8 cellular contexts compared by ENCODE assay signal in genomic region chr9:36399980-36400331, GRCh38. TPM values are rescaled to one million over a fixed set of nuclear protein-coding genes. Genes with fewer than 3 reads are reported as not detected.
DNase-seq lines count a peak whose midpoint lies in the region; ATAC-seq and TF ChIP-seq lines count a peak whose summit lies in the region.

TSS of gene RNF38 (minus strand) at chr9:36400269. CDS start at chr9:36400108, 161 bp downstream.

- H3K9me3 Mint-ChIP-seq in CD4-positive, alpha-beta memory T cell, result no peaks in the 10 kb centered on the region
- H3K9me3 Mint-ChIP-seq in mesothelial cell of epicardium, result no peaks in the 10 kb centered on the region

- H3K9ac ChIP-seq in OCI-LY1 (ENCODE audit: low read length), result peak within 1 kb of the TSS; percentile 95

- intact Hi-C loops in CD4-positive, alpha-beta memory T cell (cut with micrococcal nuclease), result loop anchor here (1.0 to 10.0 kb wide), 5 partner anchors 87 to 585 kb away; partner anchors contain the start of genes CLTA, GNE, HINT2 and MELK
- intact Hi-C loops in vagina (cut with DNase I), result loop anchor here (10.0 kb wide), 1 partner anchor 85 kb away; no protein-coding TSS in a partner anchor

- H3K36me3 Mint-ChIP-seq in CD4-positive, alpha-beta memory T cell, result peaks cover 0 to 22% of the 10 kb centered on the region in 2 donors
- peaks cover 12% of the 10 kb centered on the region for H3K36me3 Mint-ChIP-seq in mesothelial cell of epicardium

- peak within 1 kb of the TSS; percentile 89 for H3K4me2 ChIP-seq in OCI-LY1 (ENCODE audit: low read length)

- H3K4me1 ChIP-seq in CD4-positive, alpha-beta memory T cell (ENCODE audit: insufficient read depth, low read length), result peaks cover 51% of the 10 kb centered on the region
- H3K4me1 ChIP-seq in OCI-LY1 (ENCODE audit: insufficient read depth, low read length, severe bottlenecking) (peaks cover 20% of the 10 kb centered on the region), vagina (peaks cover 29% of the 10 kb centered on the region)

- DNase-seq in CD4-positive, alpha-beta memory T cell, result peak in 3 of 5 donors; percentile 65 to 81 (median 74)
- DNase-seq in dermis microvascular lymphatic vessel endothelial cell (ENCODE audit: low read depth in 2 of 2), result no peak
- no peak for DNase-seq in mesothelial cell of epicardium (ENCODE audit: low spot score in 2 of 2, unreplicated experiment in 2 of 2)
- no peak for DNase-seq in vagina (ENCODE audit: extremely low spot score in 2 of 2)
- DNase-seq in SKM-1 (lab: John Stamatoyannopoulos, UW; ENCODE audit: unreplicated experiment), result no peak
- no peak for DNase-seq in GDM1 (lab: John Stamatoyannopoulos, UW)

- POLR2A ChIA-PET in CD4-positive, alpha-beta memory T cell (lab: Charles Lee; ENCODE audit: partially characterized antibody), result interaction anchor here (0.6 to 3.6 kb wide), 11 partner anchors 9 to 720 kb away, joined by 3 to 50 read pairs (median 3); partner anchors contain the start of gene ZCCHC7

- peak within 1 kb of the TSS; percentile 92 to 100 (median 98) for H3K27ac Mint-ChIP-seq in CD4-positive, alpha-beta memory T cell
- peak within 1 kb of the TSS; percentile 100 for H3K27ac Mint-ChIP-seq in mesothelial cell of epicardium

- no peaks in the 10 kb centered on the region for H3K27me3 ChIP-seq in CD4-positive, alpha-beta memory T cell (ENCODE audit: insufficient read depth, low read length)
- no peaks in the 10 kb centered on the region for H3K27me3 ChIP-seq in OCI-LY1 (ENCODE audit: insufficient read depth, low read length)
- no peaks in the 10 kb centered on the region for H3K27me3 ChIP-seq in vagina

- H3F3A ChIP-seq in OCI-LY1 (ENCODE audit: insufficient read depth, low read length), result no peaks in the 10 kb centered on the region

- H4K20me1 ChIP-seq in OCI-LY1 (ENCODE audit: insufficient read depth, low read length), result no peaks in the 10 kb centered on the region

- no peak within 1 kb of the TSS for H2AFZ ChIP-seq in OCI-LY1 (ENCODE audit: low read length)

- peak within 1 kb of the TSS; percentile 97 for H3K27ac ChIP-seq in CD4-positive, alpha-beta memory T cell (ENCODE audit: low read depth, low read length)
- H3K27ac ChIP-seq in OCI-LY1 (ENCODE audit: low read depth, low read length, poor library complexity, severe bottlenecking) (peak within 1 kb of the TSS; percentile 79), vagina (peak within 1 kb of the TSS; percentile 93)

- CTCF ChIA-PET in CD4-positive, alpha-beta memory T cell (lab: Charles Lee; ENCODE audit: partially characterized antibody), result no interaction called here

- no peak for ATAC-seq in GM21528 (IDR thresholded peaks at IDR 0.05; ENCODE audit: low FRiP score, unreplicated experiment)

- no peaks in the 10 kb centered on the region for H3K9me2 ChIP-seq in OCI-LY1 (ENCODE audit: low read depth, low read length)

- no peak for TF ChIP-seq POLR2A in vagina (IDR thresholded peaks at IDR 0.05)

- peak within 1 kb of the TSS; percentile 65 to 77 for H3K4me3 ChIP-seq in CD4-positive, alpha-beta memory T cell (ENCODE audit: low read length in 2 of 2)
- H3K4me3 ChIP-seq in OCI-LY1 (ENCODE audit: low read depth, low read length, poor library complexity, severe bottlenecking), result peak within 1 kb of the TSS; percentile 98
- H3K4me3 ChIP-seq in vagina, result peak within 1 kb of the TSS; percentile 74 to 87

- H3K4me3 Mint-ChIP-seq in CD4-positive, alpha-beta memory T cell, result peak within 1 kb of the TSS; percentile 92 to 97 (median 94)
- H3K4me3 Mint-ChIP-seq in mesothelial cell of epicardium, result peak within 1 kb of the TSS; percentile 92

- H3K79me2 ChIP-seq in OCI-LY1 (ENCODE audit: insufficient read depth, low read length), result peaks cover 49% of the 10 kb centered on the region

- H3K27me3 Mint-ChIP-seq in CD4-positive, alpha-beta memory T cell, result no peaks in the 10 kb centered on the region
- no peaks in the 10 kb centered on the region for H3K27me3 Mint-ChIP-seq in mesothelial cell of epicardium (ENCODE audit: low read depth)

- no peaks in the 10 kb centered on the region for H3K9me3 ChIP-seq in CD4-positive, alpha-beta memory T cell (ENCODE audit: control insufficient read depth in 1 of 2, low read length in 2 of 2)
- H3K9me3 ChIP-seq in OCI-LY1 (ENCODE audit: low read length), result peaks cover 3% of the 10 kb centered on the region; the same call in 1 of the 2 replicates
- H3K9me3 ChIP-seq in vagina, result no peaks in the 10 kb centered on the region

- TF ChIP-seq CTCF in OCI-LY1 (IDR thresholded peaks at IDR 0.05; ENCODE audit: low read length) (no peak), mesothelial cell of epicardium (IDR thresholded peaks at IDR 0.05; ENCODE audit: unreplicated experiment) (no peak), vagina (IDR thresholded peaks at IDR 0.05) (no peak)

- peaks cover 34 to 64% (median 49%) of the 10 kb centered on the region in 4 donors for H3K4me1 Mint-ChIP-seq in CD4-positive, alpha-beta memory T cell
- peaks cover 25% of the 10 kb centered on the region for H3K4me1 Mint-ChIP-seq in mesothelial cell of epicardium

- H3K36me3 ChIP-seq in CD4-positive, alpha-beta memory T cell (ENCODE audit: insufficient read depth, low read length), result no peaks in the 10 kb centered on the region
- H3K36me3 ChIP-seq in OCI-LY1 (ENCODE audit: insufficient read depth, low read length) (peaks cover 19% of the 10 kb centered on the region), vagina (no peaks in the 10 kb centered on the region)

RNA-seq across cellular contexts. Expression of gene RNF38, which starts in this region (rescaled TPM):
- total RNA-seq in CD4-positive, alpha-beta memory T cell, result 10 to 100 TPM; 78.0 to 78.3 TPM
- 10 to 100 TPM; 16.5 to 32.7 TPM for polyA plus RNA-seq in CD4-positive, alpha-beta memory T cell
- total RNA-seq in dermis microvascular lymphatic vessel endothelial cell (20.2 and 28.2 TPM in 2 replicates), mesothelial cell of epicardium (42.3 to 43.7 TPM (median 43.3 TPM) in 3 replicates), vagina (22.8 TPM)

Comparison
In these comparisons a context has a peak if more than half of its experiments do, and no peak if none do; other contexts are left out.
1. DNase-seq: peak in CD4-positive, alpha-beta memory T cell (3 of 5); none in dermis microvascular lymphatic vessel endothelial cell (0 of 2), mesothelial cell of epicardium (0 of 2), vagina (0 of 2), SKM-1 (single experiment) and GDM1 (single experiment).
2. Peak in every context shown above with its lines, with median percentiles within 50 percentile points of each other: H3K27ac ChIP-seq and H3K4me3 ChIP-seq.